ENCODE assay signal across 8 cellular contexts in genomic region chr6:157830354-157831017, GRCh38. TPM values are rescaled to one million over a fixed set of nuclear protein-coding genes. Genes with fewer than 3 reads are reported as not detected.
DNase-seq lines count a peak whose midpoint lies in the region; ATAC-seq and TF ChIP-seq lines count a peak whose summit lies in the region.

No MANE protein-coding gene starts in this region.

- intact Hi-C loops in PC-9 (cut with micrococcal nuclease; ENCODE audit: unreplicated experiment) (loop anchor here (5.0 kb wide), 1 partner anchor 37 kb away; no protein-coding TSS in a partner anchor), natural killer cell (cut with micrococcal nuclease) (no loop called here), Right ventricle myocardium inferior (cut with DNase I) (no loop called here)

- DNase-seq in PC-9, result no peak
- no peak for DNase-seq in natural killer cell
- no peak for DNase-seq in NK-92 (lab: John Stamatoyannopoulos, UW; ENCODE audit: unreplicated experiment)
- DNase-seq in NCI-H2029 (lab: John Stamatoyannopoulos, UW), result no peak
- no peak for DNase-seq in Right ventricle myocardium inferior (ENCODE audit: missing footprints)
- DNase-seq in NCI-H1436 (lab: John Stamatoyannopoulos, UW), result no peak

- H3K79me2 ChIP-seq in PC-9 (ENCODE audit: low read depth), result peaks cover 88% of the 10 kb centered on the region

- peaks cover 21 to 29% of the 10 kb centered on the region in 2 donors for H3K4me1 Mint-ChIP-seq in natural killer cell

- peaks cover 22% of the 10 kb centered on the region for H3F3A ChIP-seq in PC-9 (ENCODE audit: insufficient read depth, low read depth)

- H3K27me3 Mint-ChIP-seq in natural killer cell (ENCODE audit: low read depth in 2 of 2), result peaks cover 9 to 43% of the 10 kb centered on the region in 2 donors

- H3K4me1 ChIP-seq in PC-9 (replicated peaks; ENCODE audit: insufficient read depth), result peaks cover 52% of the 10 kb centered on the region

- H3K27ac Mint-ChIP-seq in natural killer cell, result no peak overlapping the region

- H3K4me2 ChIP-seq in PC-9, result no peak overlapping the region

- H3K9me2 ChIP-seq in PC-9 (ENCODE audit: insufficient read depth), result no peaks in the 10 kb centered on the region

- BruUV-seq in PC-9 (replicated peaks; lab: Mats Ljungman, UMichigan), result no TSS peak

- H3K27me3 ChIP-seq in PC-9 (ENCODE audit: insufficient read depth, low read depth), result no peaks in the 10 kb centered on the region

- 0 out of 2 replicates have a peak overlapping the region, but pooled peaks have one; percentile 88 for H3K27ac ChIP-seq in PC-9

- no peak overlapping the region for H3K4me3 Mint-ChIP-seq in natural killer cell

- no peaks in the 10 kb centered on the region for H3K9me3 Mint-ChIP-seq in natural killer cell

- H3K36me3 ChIP-seq in PC-9 (ENCODE audit: low read depth), result peaks cover 30% of the 10 kb centered on the region; the same call in 1 of the 2 replicates

- no peaks in the 10 kb centered on the region for H4K20me1 ChIP-seq in PC-9 (ENCODE audit: insufficient read depth)

- H3K4me3 ChIP-seq in PC-9, result no peak overlapping the region

- no peaks in the 10 kb centered on the region; the same call in 1 of the 2 replicates for H3K9me3 ChIP-seq in PC-9 (ENCODE audit: insufficient read depth, low read depth)

- no peak overlapping the region for H2AFZ ChIP-seq in PC-9

- peak; percentile 90 for ATAC-seq in GM19025 (IDR thresholded peaks at IDR 0.05; ENCODE audit: low read depth, unreplicated experiment)
- peak; percentile 98 for ATAC-seq in HG02852 (IDR thresholded peaks at IDR 0.05; ENCODE audit: unreplicated experiment)
- ATAC-seq in natural killer cell, result peak; percentile 50 to 74 (median 58)
- no peak for ATAC-seq in Right ventricle myocardium inferior

- no peak for TF ChIP-seq CTCF in PC-9 (conservative IDR thresholded peaks at IDR 0.05)
- no peak for TF ChIP-seq CTCF in natural killer cell (IDR thresholded peaks at IDR 0.05)

- POLR2A ChIA-PET in PC-9 (lab: Charles Lee; ENCODE audit: unreplicated experiment), result no interaction called here

- CTCF ChIA-PET in PC-9 (lab: Charles Lee), result no interaction called here

- no peaks in the 10 kb centered on the region for H3K36me3 Mint-ChIP-seq in natural killer cell

RNA-seq across cellular contexts. Expression of gene SNX9, which starts 7.4 kb away (rescaled TPM):
- 22.5 and 25.0 TPM in 2 replicates for total RNA-seq in PC-9 (2021)
- total RNA-seq in natural killer cell, result 1 to 10 TPM; 6.0 to 9.7 (median 7.3) TPM
- 35.5 TPM for total RNA-seq in Right ventricle myocardium inferior
